1 cellular context compared by ENCODE assay signal in genomic region chr1:173914366-173914871, GRCh38.
TF ChIP-seq lines count a peak whose summit lies in the region.

No MANE protein-coding gene starts in this region.

TF ChIP-seq in GM23338, 12 proteins besides CTCF, POLR2A, EP300 and RAD21 (continued from another document):
- TF ChIP-seq REST (IDR thresholded peaks at IDR 0.05; ENCODE audit: unreplicated experiment) (no peak), EZH2phosphoT487 (IDR thresholded peaks at IDR 0.05; ENCODE audit: unreplicated experiment) (no peak), CREB1 (CRISPR knock-in tag; IDR thresholded peaks at IDR 0.05; ENCODE audit: low read depth) (no peak)
